Comparison of ENCODE assay signal across 8 cellular contexts in genomic region chr14:68976160-68977067, GRCh38. TPM values are rescaled to one million over a fixed set of nuclear protein-coding genes. Genes with fewer than 3 reads are reported as not detected.
DNase-seq lines count a peak whose midpoint lies in the region; ATAC-seq and TF ChIP-seq lines count a peak whose summit lies in the region.

No MANE protein-coding gene starts in this region.

- H3K4me3 Mint-ChIP-seq in activated CD4-positive, alpha-beta T cell treated with anti-CD3 and anti-CD28 coated beads, Interleukin-2, amount 10 ng/mL, durations not matched to agents 24 days and 14 days, result peak overlapping the region; percentile 85
- H3K4me3 Mint-ChIP-seq in central memory CD8-positive, alpha-beta T cell, result peak overlapping the region; percentile 81

- TF ChIP-seq CTCF in right lobe of liver (IDR thresholded peaks at IDR 0.05) (no peak), upper lobe of right lung (IDR thresholded peaks at IDR 0.05) (no peak), GM20000 (IDR thresholded peaks at IDR 0.05; ENCODE audit: extremely low read depth, missing control alignments) (no peak)

- intact Hi-C loops in activated CD4-positive, alpha-beta T cell treated with anti-CD3 and anti-CD28 coated beads, Interleukin-2, amount 10 ng/mL, durations not matched to agents 24 days and 14 days (cut with micrococcal nuclease), result loop anchor here (5.0 kb wide), 1 partner anchor 184 kb away; the partner anchor contains the start of gene ZFP36L1
- intact Hi-C loops in right lobe of liver (cut with DNase I), result no loop called here
- intact Hi-C loops in upper lobe of right lung (cut with DNase I), result loop anchor here (10.0 kb wide), 1 partner anchor 72 kb away; no protein-coding TSS in a partner anchor

- no peak for DNase-seq in activated CD4-positive, alpha-beta T cell treated with anti-CD3 and anti-CD28 coated beads, Interleukin-2, amount 10 ng/mL, durations not matched to agents 24 days and 14 days
- no peak for DNase-seq in activated CD4-positive, alpha-beta T cell treated with anti-CD3 and anti-CD28 coated beads for 48 hours
- no peak for DNase-seq in central memory CD8-positive, alpha-beta T cell (ENCODE audit: low spot score in 2 of 2)
- DNase-seq in right lobe of liver (peak in 2 of 3 donors; percentile 33 to 66), upper lobe of right lung (no peak), GM20000 (ENCODE audit: low spot score) (no peak)

- peak overlapping the region; percentile 67 for H3K27ac Mint-ChIP-seq in activated CD4-positive, alpha-beta T cell treated with anti-CD3 and anti-CD28 coated beads, Interleukin-2, amount 10 ng/mL, durations not matched to agents 24 days and 14 days
- no peak overlapping the region for H3K27ac Mint-ChIP-seq in central memory CD8-positive, alpha-beta T cell (ENCODE audit: low read depth)

- H3K4me1 ChIP-seq in right lobe of liver, result peaks cover 0 to 45% (median 15%) of the 10 kb centered on the region in 4 donors
- H3K4me1 ChIP-seq in upper lobe of right lung, result peaks cover 25% of the 10 kb centered on the region

- peaks cover 30% of the 10 kb centered on the region for H3K4me1 Mint-ChIP-seq in activated CD4-positive, alpha-beta T cell treated with anti-CD3 and anti-CD28 coated beads, Interleukin-2, amount 10 ng/mL, durations not matched to agents 24 days and 14 days
- H3K4me1 Mint-ChIP-seq in central memory CD8-positive, alpha-beta T cell, result peaks cover 25% of the 10 kb centered on the region

- peaks cover 13% of the 10 kb centered on the region for H3K27me3 Mint-ChIP-seq in activated CD4-positive, alpha-beta T cell treated with anti-CD3 and anti-CD28 coated beads, Interleukin-2, amount 10 ng/mL, durations not matched to agents 24 days and 14 days
- no peaks in the 10 kb centered on the region for H3K27me3 Mint-ChIP-seq in central memory CD8-positive, alpha-beta T cell

- H3K27ac ChIP-seq in right lobe of liver (peak overlapping the region; percentile 97 to 99 (median 97)), upper lobe of right lung (peak overlapping the region; percentile 93)

- H3K36me3 Mint-ChIP-seq in activated CD4-positive, alpha-beta T cell treated with anti-CD3 and anti-CD28 coated beads, Interleukin-2, amount 10 ng/mL, durations not matched to agents 24 days and 14 days (ENCODE audit: low read depth), result peaks cover 38% of the 10 kb centered on the region
- H3K36me3 Mint-ChIP-seq in central memory CD8-positive, alpha-beta T cell (ENCODE audit: insufficient read depth), result peaks cover 10% of the 10 kb centered on the region

- H3K36me3 ChIP-seq in right lobe of liver, result peaks cover 0 to 4% (median 0%) of the 10 kb centered on the region in 4 donors
- H3K36me3 ChIP-seq in upper lobe of right lung, result peaks cover 11% of the 10 kb centered on the region

- TF ChIP-seq POLR2A in right lobe of liver (IDR thresholded peaks at IDR 0.05), result no peak

- 34% methylated on average over 13 of the region's 13 CpGs for WGBS in right lobe of liver (ENCODE audit: insufficient coverage, low coverage, low lambda C conversion rate, missing lambda C conversion rate)

- ATAC-seq in central memory CD8-positive, alpha-beta T cell (replicated peaks; ENCODE audit: extremely low read depth, poor library complexity, severe bottlenecking), result no peak
- ATAC-seq in right lobe of liver (peak in 3 of 4 donors; percentile 2 to 11 (median 3)), upper lobe of right lung (no peak), HG02678 (IDR thresholded peaks at IDR 0.05; ENCODE audit: unreplicated experiment) (no peak), GM18858 (IDR thresholded peaks at IDR 0.05; ENCODE audit: unreplicated experiment) (no peak)

- H3K9me3 ChIP-seq in right lobe of liver (no peaks in the 10 kb centered on the region), upper lobe of right lung (no peaks in the 10 kb centered on the region)

- H3K4me3 ChIP-seq in right lobe of liver (peak overlapping the region; percentile 84 to 98 (median 93)), upper lobe of right lung (peak overlapping the region; percentile 92)

- peaks cover 3% of the 10 kb centered on the region for H3K9me3 Mint-ChIP-seq in activated CD4-positive, alpha-beta T cell treated with anti-CD3 and anti-CD28 coated beads, Interleukin-2, amount 10 ng/mL, durations not matched to agents 24 days and 14 days
- no peaks in the 10 kb centered on the region for H3K9me3 Mint-ChIP-seq in central memory CD8-positive, alpha-beta T cell

- H3K27me3 ChIP-seq in right lobe of liver, result no peaks in the 10 kb centered on the region
- no peaks in the 10 kb centered on the region for H3K27me3 ChIP-seq in upper lobe of right lung

RNA-seq across cellular contexts. Expression of gene ACTN1, which starts 2.7 kb away (rescaled TPM):
- 44.9 and 52.6 TPM in 2 replicates for total RNA-seq in activated CD4-positive, alpha-beta T cell treated with anti-CD3 and anti-CD28 coated beads, Interleukin-2, amount 10 ng/mL, durations not matched to agents 24 days and 14 days
- total RNA-seq in right lobe of liver (100 to 1,000 TPM in 3 of 6 experiments, 10 to 100 TPM in 3; 53.1 to 145 (median 100) TPM), upper lobe of right lung (177 TPM)

Comparison
In these comparisons a context has a peak if more than half of its experiments do, and no peak if none do; other contexts are left out.
1. DNase-seq: peak in right lobe of liver (2 of 3); none in activated CD4-positive, alpha-beta T cell treated with anti-CD3 and anti-CD28 coated beads, Interleukin-2, amount 10 ng/mL, durations not matched to agents 24 days and 14 days (single experiment), activated CD4-positive, alpha-beta T cell treated with anti-CD3 and anti-CD28 coated beads for 48 hours (single experiment), central memory CD8-positive, alpha-beta T cell (0 of 2), upper lobe of right lung (single experiment) and GM20000 (single experiment).
2. ATAC-seq: peak in right lobe of liver (3 of 4); none in central memory CD8-positive, alpha-beta T cell (single experiment), upper lobe of right lung (single experiment), HG02678 (single experiment) and GM18858 (single experiment).
3. intact Hi-C loops: an anchor here in activated CD4-positive, alpha-beta T cell treated with anti-CD3 and anti-CD28 coated beads, Interleukin-2, amount 10 ng/mL, durations not matched to agents 24 days and 14 days (5.0 kb wide) and upper lobe of right lung (10.0 kb wide); none called in right lobe of liver.